In the genomic region with DNA sequence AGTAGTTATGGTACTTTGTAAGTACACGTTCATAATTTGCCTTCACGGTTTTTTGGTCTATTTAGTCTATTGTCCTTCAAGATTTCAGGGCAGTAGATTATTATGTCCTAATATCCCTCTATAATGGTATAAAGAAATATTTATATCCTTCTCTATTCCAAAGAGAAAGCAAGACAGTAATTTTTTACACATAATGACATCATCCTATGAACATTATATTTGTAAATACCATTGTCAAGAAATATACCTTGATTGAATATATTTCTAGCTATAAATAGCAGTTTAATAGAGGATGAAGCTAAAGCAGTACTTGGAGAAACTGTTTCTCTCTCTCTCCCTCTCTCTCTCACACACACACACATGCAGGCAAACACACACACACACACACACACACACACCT, we compare ENCODE assay signal across 7 cellular contexts.
"Had no signal": no experiment of that assay in that cellular context is flagged by ENCODE, and none has a peak within 500 bp of the region (broad histone marks: within the 10 kb centered on the region; RNA-seq: fewer than 3 reads in every experiment).

No MANE protein-coding gene starts in this region.

- H3K36me3 ChIP-seq: HAP-1 had no signal

- H3K27ac Mint-ChIP-seq: GM23338, IgD-negative memory B cell had no signal

- FAIRE-seq: H1, H54, HTR-8/SVneo had no signal

- H3K27me3 Mint-ChIP-seq: IgD-negative memory B cell had no signal

- DNase-seq: KBM-7 had no signal

- H3K4me3 ChIP-seq: GM23338, HAP-1 had no signal

- H3K9me3 ChIP-seq: HAP-1 had no signal

- H3K9me3 Mint-ChIP-seq: GM23338, IgD-negative memory B cell had no signal

- H3K4me2 ChIP-seq: GM23338 had no signal

- H3K4me3 Mint-ChIP-seq: GM23338, IgD-negative memory B cell had no signal
